In the genomic region with DNA sequence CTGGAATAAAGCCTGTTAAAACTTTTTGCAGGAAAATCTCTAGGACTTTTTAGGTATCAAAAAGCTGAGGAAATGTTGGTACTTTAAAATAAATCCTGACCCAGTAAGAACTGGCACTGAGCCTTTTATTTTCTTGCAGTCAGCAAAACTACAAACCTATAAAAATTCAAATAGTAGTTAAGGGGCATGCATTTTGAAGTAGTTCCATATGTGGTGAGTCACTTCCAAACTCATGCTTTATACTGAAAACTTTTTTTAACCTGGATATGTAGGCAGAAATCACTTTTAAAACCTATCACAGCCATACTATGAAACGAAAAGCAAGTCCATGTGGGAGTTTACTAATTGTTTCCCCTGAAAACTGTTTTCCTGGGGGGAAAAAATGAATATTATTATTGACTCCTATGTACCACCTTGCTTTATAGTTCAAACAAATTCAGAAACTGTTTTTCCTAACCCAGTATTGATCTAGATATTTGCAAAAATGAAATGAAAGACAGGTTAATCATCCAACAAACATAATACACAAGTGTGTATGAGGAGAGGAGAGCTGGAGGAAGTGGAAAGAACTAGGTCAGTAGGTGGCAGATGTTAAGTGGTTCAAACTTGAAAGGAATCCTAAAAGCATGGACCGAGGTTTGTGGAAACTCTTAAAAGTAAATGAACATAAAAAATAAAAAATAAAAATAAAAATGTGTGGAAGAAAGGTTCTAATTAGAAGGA, we compare ENCODE assay signal across 16 cellular contexts. TPM values are rescaled to one million over a fixed set of nuclear protein-coding genes. Genes with fewer than 3 reads are reported as not detected.
DNase-seq lines count a peak whose midpoint lies in the region; ATAC-seq, FAIRE-seq and TF ChIP-seq lines count a peak whose summit lies in the region.
"Had no signal": no experiment of that assay in that cellular context is flagged by ENCODE, and none has a peak within 500 bp of the region (broad histone marks: within the 10 kb centered on the region; RNA-seq: fewer than 3 reads in every experiment).

No MANE protein-coding gene starts in this region.

- H3K79me2 ChIP-seq in astrocyte (ENCODE audit: insufficient read depth, low read length): peaks cover 87% of the 10 kb centered on the region

- H3K27ac ChIP-seq in A673 (ENCODE audit: low read depth, low read length, poor library complexity, severe bottlenecking): peak overlapping the region; percentile 76
- H3K27ac ChIP-seq in astrocyte (ENCODE audit: low read depth, low read length): peak overlapping the region; percentile 62
- H3K27ac ChIP-seq: VCaP had no signal

- ATAC-seq in left colon (peak; percentile 44), HG02588 (IDR thresholded peaks at IDR 0.05; ENCODE audit: unreplicated experiment) (no peak)
- ATAC-seq: GM12878 had no signal

- POLR2A ChIA-PET in A673 (lab: Charles Lee; ENCODE audit: low non-redundant PET) (no interaction called here), Caco-2 (lab: Charles Lee) (no interaction called here)

- TF ChIP-seq CTCF in A673 (conservative IDR thresholded peaks at IDR 0.05; ENCODE audit: low read depth, low read length): no peak
- TF ChIP-seq CTCF in astrocyte (IDR thresholded peaks at IDR 0.05; ENCODE audit: insufficient read depth, low read depth, low read length): no peak
- TF ChIP-seq CTCF in Caco-2 (IDR thresholded peaks at IDR 0.05; ENCODE audit: insufficient read depth in 1 of 2, low read depth in 1 of 2, low read length in 1 of 2, severe bottlenecking in 1 of 2, unreplicated experiment in 1 of 2): no peak

- BruUV-seq in A673 (replicated peaks; lab: Mats Ljungman, UMichigan) (no TSS peak), Caco-2 (replicated peaks; lab: Mats Ljungman, UMichigan) (no TSS peak)

- peaks cover 31% of the 10 kb centered on the region for H3K4me1 ChIP-seq in A673 (ENCODE audit: insufficient read depth, low read length, poor library complexity, severe bottlenecking)
- peaks cover 13% of the 10 kb centered on the region for H3K4me1 ChIP-seq in astrocyte (ENCODE audit: insufficient read depth, low read length)
- H3K4me1 ChIP-seq in Caco-2: peaks cover 19% of the 10 kb centered on the region

- peak overlapping the region; percentile 6 for H3K4me3 ChIP-seq in A673 (ENCODE audit: low read depth, low read length, poor library complexity, severe bottlenecking)
- H3K4me3 ChIP-seq in astrocyte (ENCODE audit: insufficient read depth, low read depth, low read length): peak overlapping the region; percentile 5
- H3K4me3 ChIP-seq in Caco-2 (ENCODE audit: low read depth, low read length): no peak overlapping the region
- H3K4me3 ChIP-seq: GM12878 had no signal

- DNase-seq in A673 (ENCODE audit: low spot score): peak; percentile 67
- DNase-seq in ELR (ENCODE audit: low read depth): peak; percentile 53
- DNase-seq in astrocyte (ENCODE audit: low read depth): peak; percentile 64
- no peak for DNase-seq in left colon
- no peak for DNase-seq in Kasumi-1 (lab: John Stamatoyannopoulos, UW)
- DNase-seq in central memory CD4-positive, alpha-beta T cell: no peak
- DNase-seq in Caco-2: no peak
- DNase-seq: activated gamma-delta T cell, MM.1S, NCI-H345, retina, SHP77 treated with DMSO at 0.1 percent for 48 hours had no signal

- H3K27ac Mint-ChIP-seq in astrocyte (ENCODE audit: unreplicated experiment) (peak overlapping the region; percentile 47), Caco-2 (ENCODE audit: unreplicated experiment) (no peak overlapping the region)

- H4K20me1 ChIP-seq in astrocyte (ENCODE audit: insufficient read depth, low read length): peaks cover 60% of the 10 kb centered on the region

- H3K27me3 ChIP-seq in A673 (replicated peaks; ENCODE audit: insufficient read depth, low read depth, low read length, poor library complexity): no peaks in the 10 kb centered on the region
- H3K27me3 ChIP-seq in astrocyte (ENCODE audit: insufficient read depth, low read length): no peaks in the 10 kb centered on the region
- no peaks in the 10 kb centered on the region for H3K27me3 ChIP-seq in Caco-2 (replicated peaks; ENCODE audit: control insufficient read depth, insufficient read depth, low read length)

- H3K27me3 Mint-ChIP-seq in astrocyte (ENCODE audit: low read depth, unreplicated experiment): no peaks in the 10 kb centered on the region
- H3K27me3 Mint-ChIP-seq in Caco-2 (ENCODE audit: insufficient read depth, unreplicated experiment): no peaks in the 10 kb centered on the region

- H3K4me2 ChIP-seq in astrocyte (ENCODE audit: low read length): peak overlapping the region; percentile 76

- no peaks in the 10 kb centered on the region for H3K9me3 ChIP-seq in A673 (ENCODE audit: low read depth, low read length, poor library complexity, severe bottlenecking)
- H3K9me3 ChIP-seq in astrocyte (ENCODE audit: insufficient read depth, low read depth, low read length): no peaks in the 10 kb centered on the region
- H3K9me3 ChIP-seq in Caco-2: no peaks in the 10 kb centered on the region

- intact Hi-C loops in A673 (cut with micrococcal nuclease; ENCODE audit: unreplicated experiment): no loop called here
- intact Hi-C loops in left colon (cut with DNase I, micrococcal nuclease): no loop called here
- intact Hi-C loops in Caco-2 (cut with micrococcal nuclease; ENCODE audit: unreplicated experiment): no loop called here

- CTCF ChIA-PET in A673 (lab: Charles Lee) (no interaction called here), Caco-2 (lab: Charles Lee) (no interaction called here)

- no peak overlapping the region for H2AFZ ChIP-seq in astrocyte (ENCODE audit: low read depth, low read length)

- H3K4me1 Mint-ChIP-seq in astrocyte (ENCODE audit: low read depth, unreplicated experiment) (peaks cover 14% of the 10 kb centered on the region), Caco-2 (ENCODE audit: low read depth, unreplicated experiment) (peaks cover 8% of the 10 kb centered on the region)

- H3K36me3 Mint-ChIP-seq in astrocyte (ENCODE audit: low read depth, unreplicated experiment) (peaks cover 17% of the 10 kb centered on the region), Caco-2 (ENCODE audit: insufficient read depth, unreplicated experiment) (no peaks in the 10 kb centered on the region)

- no peak overlapping the region for H3K4me3 Mint-ChIP-seq in astrocyte (ENCODE audit: unreplicated experiment)
- H3K4me3 Mint-ChIP-seq in Caco-2 (ENCODE audit: unreplicated experiment): no peak overlapping the region

- H3K36me3 ChIP-seq in A673 (ENCODE audit: insufficient read depth, low read length, poor library complexity, severe bottlenecking): no peaks in the 10 kb centered on the region
- H3K36me3 ChIP-seq in astrocyte (ENCODE audit: insufficient read depth, low read length): peaks cover 14% of the 10 kb centered on the region
- H3K36me3 ChIP-seq in Caco-2 (ENCODE audit: control insufficient read depth, insufficient read depth, low read length): no peaks in the 10 kb centered on the region

- peak overlapping the region; percentile 58 for H3K9ac ChIP-seq in astrocyte (ENCODE audit: low read length)

- H3K9me3 Mint-ChIP-seq in astrocyte (ENCODE audit: unreplicated experiment): peaks cover 4% of the 10 kb centered on the region
- H3K9me3 Mint-ChIP-seq in Caco-2 (ENCODE audit: unreplicated experiment): no peaks in the 10 kb centered on the region

- no peak for FAIRE-seq in astrocyte (lab: Jason Lieb, UNC)
- FAIRE-seq: GM12878, urothelium cell line had no signal

RNA-seq across cellular contexts. Expression of gene NRIP1, which starts 30.5 kb away (rescaled TPM):
- total RNA-seq in A673 (2021) (14.6 and 15.4 TPM in 2 replicates), astrocyte (46.7 and 55.5 TPM in 2 replicates), left colon (10 to 100 TPM; 78.5 to 82.9 TPM), Caco-2 (2022) (24.7 and 28.6 TPM in 2 replicates)

Comparison
In these comparisons a context has a peak if more than half of its experiments do, and no peak if none do; other contexts are left out.
1. DNase-seq: peak in A673 (single experiment), ELR (single experiment) and astrocyte (single experiment); none in left colon (0 of 2), Kasumi-1 (0 of 2), central memory CD4-positive, alpha-beta T cell (single experiment) and Caco-2 (0 of 2).